In the genomic region with DNA sequence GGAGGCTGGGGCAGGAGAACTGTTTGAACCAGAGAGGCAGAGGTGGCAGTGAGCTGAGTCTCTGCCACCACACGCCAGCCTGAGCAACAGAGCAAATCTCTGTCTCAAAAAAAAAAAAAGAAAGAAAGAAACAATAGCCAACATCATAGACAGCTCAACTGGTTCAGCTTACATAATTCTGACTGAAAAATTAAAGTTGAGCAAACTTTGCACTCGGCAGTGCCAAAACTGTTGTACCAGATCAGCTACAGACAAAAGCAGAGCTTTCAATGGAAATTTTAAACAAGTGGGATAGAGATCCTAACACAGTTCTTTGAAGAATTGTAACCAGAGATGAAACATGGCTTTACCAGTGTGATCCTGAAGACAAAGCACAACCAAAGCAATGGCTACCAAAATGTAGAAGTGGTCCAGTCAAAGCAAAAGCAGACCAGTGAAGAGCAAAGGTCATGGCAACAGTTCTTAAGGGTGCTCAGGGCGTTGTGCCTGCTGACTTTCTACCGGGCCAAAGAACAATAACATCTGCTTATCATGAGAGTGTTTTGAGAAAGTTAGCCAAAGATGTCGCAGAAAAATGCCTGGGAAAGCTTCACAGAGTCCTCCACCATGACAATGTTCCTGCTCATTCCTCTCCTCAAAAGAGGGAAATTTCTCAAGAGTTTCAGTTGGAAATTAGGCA, we compare ENCODE assay signal across 20 cellular contexts.
"Had no signal": no experiment of that assay in that cellular context is flagged by ENCODE, and none has a peak within 500 bp of the region (broad histone marks: within the 10 kb centered on the region; RNA-seq: fewer than 3 reads in every experiment).

No MANE protein-coding gene starts in this region.

- H3K9me3 Mint-ChIP-seq: activated naive CD4-positive, alpha-beta T cell treated with anti-CD3 and anti-CD28 coated beads, Interleukin-2, amount 50 U/mL, for 24 hours; activated T-cell treated with anti-CD3 and anti-CD28 coated beads, Interleukin-2, amount 50 U/mL, for 24 hours; natural killer cell treated with Interleukin-12 subunit alpha and Interleukin-12 subunit beta and Interleukin-15 and Interleukin-18, amount 100 ng/mL, for 72 hours; stimulated activated naive B cell treated with anti-CD40 and anti-IgM and Interleukin-4, amounts not matched to agents 10 μg/mL and 1 μg/mL and 100 μg/mL, for 72 hours had no signal

- FAIRE-seq: endometrium had no signal

- H3K27ac ChIP-seq: brain microvascular endothelial cell, dorsolateral prefrontal cortex, thoracic aorta had no signal

- H3K36me3 ChIP-seq: brain microvascular endothelial cell, thoracic aorta had no signal

- H3K4me3 ChIP-seq: dorsolateral prefrontal cortex, thoracic aorta had no signal

- H3K27me3 ChIP-seq: brain microvascular endothelial cell, dorsolateral prefrontal cortex had no signal

- H3K4me3 Mint-ChIP-seq: activated CD8-positive, alpha-beta memory T cell treated with anti-CD3 and anti-CD28 coated beads, Interleukin-2, amount 10 ng/mL, durations not matched to agents 7 days and 5 days; activated naive CD4-positive, alpha-beta T cell treated with anti-CD3 and anti-CD28 coated beads, Interleukin-2, amount 50 U/mL, for 24 hours; activated T-cell treated with anti-CD3 and anti-CD28 coated beads, Interleukin-2, amount 50 U/mL, for 24 hours; immature natural killer cell; natural killer cell treated with Interleukin-12 subunit alpha and Interleukin-12 subunit beta and Interleukin-15 and Interleukin-18, amount 100 ng/mL, for 72 hours; stimulated activated naive B cell treated with anti-CD40 and anti-IgM and Interleukin-4, amounts not matched to agents 10 μg/mL and 1 μg/mL and 100 μg/mL, for 72 hours had no signal

- DNase-seq: activated CD4-positive, alpha-beta T cell treated with anti-CD3 and anti-CD28 coated beads, Interleukin-2, amount 50 U/mL, for 48 hours; activated CD4-positive, CD25-positive, alpha-beta regulatory T cell treated with anti-CD3 and anti-CD28 coated beads, Interleukin-2, amount 50 U/mL, for 72 hours; activated CD8-positive, alpha-beta memory T cell treated with anti-CD3 and anti-CD28 coated beads, Interleukin-2, amount 10 ng/mL, durations not matched to agents 7 days and 5 days; activated effector memory CD4-positive, alpha-beta T cell treated with Interleukin-2 at 50 U/mL for 16 hours; activated T-cell treated with anti-CD3 and anti-CD28 coated beads, Interleukin-2, amount 50 U/mL, for 24 hours; amygdala; brain microvascular endothelial cell; dorsolateral prefrontal cortex; immature natural killer cell; left colon; mammary epithelial cell; retina; stimulated activated CD4-positive, alpha-beta T cell treated with anti-CD3 and anti-CD28 coated beads, Interleukin-1b, Interleukin-23, amount 100 ng/mL, for 48 hours; stimulated activated naive B cell treated with anti-CD40 and anti-IgM and Interleukin-4, amounts not matched to agents 10 μg/mL and 1 μg/mL and 100 μg/mL, for 72 hours; T-helper 9 cell had no signal

- H3K36me3 Mint-ChIP-seq: activated CD8-positive, alpha-beta memory T cell treated with anti-CD3 and anti-CD28 coated beads, Interleukin-2, amount 10 ng/mL, durations not matched to agents 7 days and 5 days; activated naive CD4-positive, alpha-beta T cell treated with anti-CD3 and anti-CD28 coated beads, Interleukin-2, amount 50 U/mL, for 24 hours had no signal

- H3K9me3 ChIP-seq: thoracic aorta had no signal

- ATAC-seq: activated CD8-positive, alpha-beta memory T cell treated with anti-CD3 and anti-CD28 coated beads, Interleukin-2, amount 10 ng/mL, durations not matched to agents 7 days and 5 days; esophagus mucosa; left colon; natural killer cell treated with Interleukin-12 subunit alpha and Interleukin-12 subunit beta and Interleukin-15 and Interleukin-18, amount 100 ng/mL, for 72 hours; stimulated activated naive B cell treated with anti-CD40 and anti-IgM and Interleukin-4, amounts not matched to agents 10 μg/mL and 1 μg/mL and 100 μg/mL, for 72 hours had no signal

- H3K27ac Mint-ChIP-seq: activated CD8-positive, alpha-beta memory T cell treated with anti-CD3 and anti-CD28 coated beads, Interleukin-2, amount 10 ng/mL, durations not matched to agents 7 days and 5 days; activated naive CD4-positive, alpha-beta T cell treated with anti-CD3 and anti-CD28 coated beads, Interleukin-2, amount 50 U/mL, for 24 hours; activated T-cell treated with anti-CD3 and anti-CD28 coated beads, Interleukin-2, amount 50 U/mL, for 24 hours; immature natural killer cell; natural killer cell treated with Interleukin-12 subunit alpha and Interleukin-12 subunit beta and Interleukin-15 and Interleukin-18, amount 100 ng/mL, for 72 hours; stimulated activated naive B cell treated with anti-CD40 and anti-IgM and Interleukin-4, amounts not matched to agents 10 μg/mL and 1 μg/mL and 100 μg/mL, for 72 hours had no signal

- H3K4me1 Mint-ChIP-seq: activated CD8-positive, alpha-beta memory T cell treated with anti-CD3 and anti-CD28 coated beads, Interleukin-2, amount 10 ng/mL, durations not matched to agents 7 days and 5 days; activated naive CD4-positive, alpha-beta T cell treated with anti-CD3 and anti-CD28 coated beads, Interleukin-2, amount 50 U/mL, for 24 hours; immature natural killer cell had no signal
